Comparison of ENCODE assay signal across 19 cellular contexts in genomic region chr22:28006271-28006670, GRCh38.
DNase-seq lines count a peak whose midpoint lies in the region; ATAC-seq and TF ChIP-seq lines count a peak whose summit lies in the region.
"Had no signal": no experiment of that assay in that cellular context is flagged by ENCODE, and none has a peak within 500 bp of the region (broad histone marks: within the 10 kb centered on the region; RNA-seq: fewer than 3 reads in every experiment).

No MANE protein-coding gene starts in this region.

- no peaks in the 10 kb centered on the region for H3K4me1 Mint-ChIP-seq in immature natural killer cell
- H3K4me1 Mint-ChIP-seq: CD4-positive, alpha-beta memory T cell had no signal

- no peaks in the 10 kb centered on the region for H3K9me3 Mint-ChIP-seq in immature natural killer cell
- H3K9me3 Mint-ChIP-seq: CD4-positive, alpha-beta memory T cell; HFFc6 had no signal

- TF ChIP-seq CTCF in cardiac muscle cell (IDR thresholded peaks at IDR 0.05; ENCODE audit: low read depth, low read length) = no peak
- no peak for TF ChIP-seq CTCF in Panc1 (IDR thresholded peaks at IDR 0.05)
- no peak for TF ChIP-seq CTCF in mammary epithelial cell (conservative IDR thresholded peaks at IDR 0.05 in 1 of 2, IDR thresholded peaks at IDR 0.05 in 1 of 2; ENCODE audit: extremely low read depth in 1 of 2, insufficient read depth in 1 of 2, low read depth in 1 of 2, low read length in 2 of 2)

- no peaks in the 10 kb centered on the region for H3K79me2 ChIP-seq in mammary epithelial cell (ENCODE audit: insufficient read depth, low read length)

- no peak overlapping the region for H3K4me2 ChIP-seq in mammary epithelial cell (ENCODE audit: insufficient read depth, low read depth, low read length)
- H3K4me2 ChIP-seq: BLaER1, PC-9 had no signal

- H3K9ac ChIP-seq in mammary epithelial cell (ENCODE audit: insufficient read depth, low read length) = no peak overlapping the region
- H3K9ac ChIP-seq: BLaER1 had no signal

- H3K9me3 ChIP-seq in cardiac muscle cell (ENCODE audit: low read depth) (no peaks in the 10 kb centered on the region), Panc1 (ENCODE audit: control insufficient read depth, insufficient read depth, low read depth, low read length) (no peaks in the 10 kb centered on the region), mammary epithelial cell (replicated peaks; ENCODE audit: insufficient read depth, low read length) (no peaks in the 10 kb centered on the region)
- H3K9me3 ChIP-seq: BLaER1 had no signal

- TSS peak; percentile 38 for BruUV-seq in Panc1 (replicated peaks; lab: Mats Ljungman, UMichigan)
- BruUV-seq in mammary epithelial cell (replicated peaks; lab: Mats Ljungman, UMichigan) = no TSS peak

- peaks cover 0 to 9% (median 3%) of the 10 kb centered on the region in 3 donors for H3K27me3 Mint-ChIP-seq in immature natural killer cell (ENCODE audit: low read depth in 3 of 3)

- no peak for ATAC-seq in left ventricle myocardium superior
- ATAC-seq in Panc1 = no peak

- H3K27ac ChIP-seq in cardiac muscle cell (peak overlapping the region; percentile 83), Panc1 (ENCODE audit: low read length) (no peak overlapping the region), mammary epithelial cell (ENCODE audit: insufficient read depth, low read depth, low read length) (no peak overlapping the region)
- H3K27ac ChIP-seq: 22Rv1, PC-9 had no signal

- DNase-seq in cardiac muscle cell (ENCODE audit: low read depth in 1 of 2, low spot score in 1 of 2) (no peak), left ventricle myocardium superior (no peak), Panc1 (ENCODE audit: low read depth, low spot score) (no peak), hepatic stellate cell (ENCODE audit: low spot score) (peak; percentile 69), mammary epithelial cell (no peak), cerebellar nuclear complex (lab: John Stamatoyannopoulos, UW) (no peak), immature natural killer cell (no peak)
- no peak for DNase-seq in stimulated activated naive CD4-positive, alpha-beta T cell (lab: John Stamatoyannopoulos, UW)
- DNase-seq: CD4-positive, alpha-beta memory T cell; DMS153; HFFc6; KG1; NCI-H1417 treated with DMSO at 0.1 percent for 48 hours; NCI-H187 treated with DMSO at 0.1 percent for 48 hours; NCI-H226; NCI-H524 treated with DMSO at 0.1 percent for 48 hours; PC-9 had no signal

- no peak overlapping the region for H2AFZ ChIP-seq in mammary epithelial cell (ENCODE audit: low read depth, low read length)
- H2AFZ ChIP-seq: PC-9 had no signal

- POLR2A ChIA-PET in Panc1 (lab: Charles Lee) = no interaction called here

- no peak overlapping the region for H3K4me3 Mint-ChIP-seq in immature natural killer cell
- H3K4me3 Mint-ChIP-seq: CD4-positive, alpha-beta memory T cell; HFFc6 had no signal

- CTCF ChIA-PET in Panc1 (lab: Charles Lee) = no interaction called here
- CTCF ChIA-PET in mammary epithelial cell (lab: Charles Lee; ENCODE audit: low non-redundant PET) = no interaction called here

- H3K27ac Mint-ChIP-seq in immature natural killer cell = no peak overlapping the region
- H3K27ac Mint-ChIP-seq: HFFc6 had no signal

- in situ Hi-C loops in Panc1 (cut with HindIII; ENCODE audit: low pct_unique_long_range_greater_than_20kb, low sequenced_read_pairs) = no loop called here
- in situ Hi-C loops in mammary epithelial cell (cut with MboI; ENCODE audit: low sequenced_read_pairs in 2 of 2) = loop anchor here (5.0 to 25.0 kb wide), 4 partner anchors 119 to 1244 kb away; no protein-coding TSS in a partner anchor

- H3K36me3 ChIP-seq in cardiac muscle cell (no peaks in the 10 kb centered on the region), Panc1 (ENCODE audit: control insufficient read depth, insufficient read depth, low read length) (no peaks in the 10 kb centered on the region), mammary epithelial cell (ENCODE audit: insufficient read depth, low read length) (no peaks in the 10 kb centered on the region)
- H3K36me3 ChIP-seq: BLaER1 had no signal

- no peaks in the 10 kb centered on the region for H4K20me1 ChIP-seq in mammary epithelial cell (ENCODE audit: insufficient read depth, low read length)
- H4K20me1 ChIP-seq: BLaER1 had no signal

- H3K4me1 ChIP-seq in cardiac muscle cell (ENCODE audit: low read depth) (peaks cover 47% of the 10 kb centered on the region), Panc1 (ENCODE audit: control insufficient read depth, insufficient read depth, low read length) (no peaks in the 10 kb centered on the region; the same call in 1 of the 2 replicates), mammary epithelial cell (ENCODE audit: insufficient read depth, low read length) (peaks cover 2% of the 10 kb centered on the region)
- H3K4me1 ChIP-seq: BLaER1 had no signal

- H3K36me3 Mint-ChIP-seq in immature natural killer cell = no peaks in the 10 kb centered on the region
- H3K36me3 Mint-ChIP-seq: CD4-positive, alpha-beta memory T cell had no signal

- intact Hi-C loops in left ventricle myocardium superior (cut with micrococcal nuclease) (no loop called here), Panc1 (cut with micrococcal nuclease; ENCODE audit: unreplicated experiment) (loop anchor here (5.0 kb wide), 1 partner anchor 119 kb away; no protein-coding TSS in a partner anchor), mammary epithelial cell (cut with micrococcal nuclease) (loop anchor here (5.0 kb wide), 2 partner anchors 1169 to 1329 kb away; no protein-coding TSS in a partner anchor)

- H3K27me3 ChIP-seq in cardiac muscle cell = no peaks in the 10 kb centered on the region
- no peaks in the 10 kb centered on the region for H3K27me3 ChIP-seq in Panc1 (ENCODE audit: control insufficient read depth, insufficient read depth, low read length)
- no peaks in the 10 kb centered on the region for H3K27me3 ChIP-seq in mammary epithelial cell (ENCODE audit: insufficient read depth, low read length)
- H3K27me3 ChIP-seq: BLaER1 had no signal

- dilution Hi-C loops in mammary epithelial cell (cut with HindIII; ENCODE audit: low sequenced_read_pairs) = no loop called here

- H3K4me3 ChIP-seq in cardiac muscle cell (no peak overlapping the region), Panc1 (ENCODE audit: low read depth in 2 of 2, low read length in 2 of 2) (no peak overlapping the region), mammary epithelial cell (replicated peaks in 1 of 3; ENCODE audit: insufficient read depth in 1 of 3, low read depth in 2 of 3, low read length in 3 of 3) (no peak overlapping the region)
- H3K4me3 ChIP-seq: BLaER1, PC-9 had no signal

- WGBS in mammary epithelial cell (ENCODE audit: low coverage, missing lambda C conversion rate) = 89% methylated on average over 7 of the region's 7 CpGs
